ENCODE assay signal across 23 cellular contexts in the genomic region with DNA sequence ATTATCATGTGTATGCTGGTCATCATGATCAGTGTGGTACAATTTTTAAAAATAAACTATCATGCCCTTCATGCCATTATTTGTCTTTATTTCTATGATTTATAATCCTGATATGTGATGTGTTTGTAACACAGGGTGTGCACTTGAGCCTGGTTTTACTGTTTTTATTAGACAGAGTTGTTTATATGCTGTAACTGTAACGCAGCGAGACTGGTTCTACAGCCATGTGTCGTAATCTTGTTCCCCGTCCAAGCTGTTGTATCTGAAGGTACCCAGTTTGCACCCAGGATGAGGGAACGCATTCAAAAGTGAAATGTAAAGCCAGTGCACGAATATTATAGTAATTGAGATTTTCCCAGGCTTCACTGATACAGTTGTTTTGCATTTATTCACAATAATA. TPM values are rescaled to one million over a fixed set of nuclear protein-coding genes. Genes with fewer than 3 reads are reported as not detected.
DNase-seq lines count a peak whose midpoint lies in the region; ATAC-seq and TF ChIP-seq lines count a peak whose summit lies in the region.
"Had no signal": no experiment of that assay in that cellular context is flagged by ENCODE, and none has a peak within 500 bp of the region (broad histone marks: within the 10 kb centered on the region; RNA-seq: fewer than 3 reads in every experiment).

No MANE protein-coding gene starts in this region.

- DNase-seq in IMR-90, result no peak
- DNase-seq in RWPE1 (ENCODE audit: low spot score), result peak; percentile 48
- DNase-seq in fibroblast of villous mesenchyme (ENCODE audit: low read depth), result peak; percentile 71
- peak; percentile 44 to 63 for DNase-seq in thyroid gland
- no peak for DNase-seq in NCI-H2081 treated with DMSO at 0.1 percent for 48 hours (lab: John Stamatoyannopoulos, UW)
- DNase-seq in tibial artery, result no peak
- no peak for DNase-seq in ACHN
- DNase-seq: BE2C; CD4-positive, CD25-positive, alpha-beta regulatory T cell; EL; GF-D8; GOT3; MG63; NCI-H1048; NCI-H1436; NCI-H1930; NCI-H226; NCI-H510A treated with DMSO at 0.1 percent for 48 hours; NCI-H774; SHP77 had no signal

- no peak overlapping the region for H2BK20ac ChIP-seq in IMR-90 (ENCODE audit: low read depth, low read length)

- peaks cover 31% of the 10 kb centered on the region for H3K9me1 ChIP-seq in IMR-90 (ENCODE audit: insufficient read depth, low read length)

- H4K20me1 ChIP-seq in IMR-90 (ENCODE audit: insufficient read depth, low read length), result peaks cover 77% of the 10 kb centered on the region

- ATAC-seq in IMR-90 (ENCODE audit: low read depth), result no peak
- ATAC-seq: A549, HCT116, SK-N-SH treated with all-trans-retinoic acid at 6 μM for 48 hours had no signal

- H3K4me3 ChIP-seq in IMR-90 (ENCODE audit: insufficient read depth, low read depth, low read length) (no peak overlapping the region), fibroblast of villous mesenchyme (ENCODE audit: low read depth, low read length) (no peak overlapping the region), thyroid gland (replicated peaks in 1 of 3) (no peak overlapping the region), tibial artery (no peak overlapping the region)
- H3K4me3 ChIP-seq: A549, MG63 had no signal

- H4K91ac ChIP-seq in IMR-90 (ENCODE audit: insufficient read depth, low read depth, low read length), result no peak overlapping the region

- H3K27ac ChIP-seq in IMR-90 (ENCODE audit: insufficient read depth, low read length), result no peak overlapping the region
- no peak overlapping the region for H3K27ac ChIP-seq in RWPE1
- H3K27ac ChIP-seq in thyroid gland, result peak overlapping the region in 1 of 3 donors; percentile 47
- no peak overlapping the region for H3K27ac ChIP-seq in tibial artery
- H3K27ac ChIP-seq: A549 had no signal

- TF ChIP-seq POLR2A in IMR-90 (IDR thresholded peaks at IDR 0.05; ENCODE audit: low read depth, low read length) (no peak), thyroid gland (IDR thresholded peaks at IDR 0.05) (no peak)

- H3K27me3 ChIP-seq in IMR-90 (ENCODE audit: control insufficient read depth, insufficient read depth, low read length) (no peaks in the 10 kb centered on the region), thyroid gland (no peaks in the 10 kb centered on the region), tibial artery (no peaks in the 10 kb centered on the region)
- H3K27me3 ChIP-seq: BE2C, MG63 had no signal

- no peak overlapping the region for H3K4me2 ChIP-seq in IMR-90 (ENCODE audit: low read depth, low read length)
- H3K4me2 ChIP-seq: A549 had no signal

- POLR2A ChIA-PET in IMR-90 (lab: Charles Lee; ENCODE audit: unreplicated experiment), result no interaction called here
- POLR2A ChIA-PET in RWPE1 (lab: Yijun Ruan, JAX; ENCODE audit: low non-redundant PET), result no interaction called here

- no peak overlapping the region for H3K23ac ChIP-seq in IMR-90 (ENCODE audit: low read depth, low read length)

- no peak overlapping the region for H2AK9ac ChIP-seq in IMR-90 (replicated peaks; ENCODE audit: low read depth, low read length, poor library complexity)

- no peak overlapping the region for H2BK120ac ChIP-seq in IMR-90 (ENCODE audit: low read depth, low read length)

- intact Hi-C loops in IMR-90 (cut with micrococcal nuclease), result no loop called here
- intact Hi-C loops in thyroid gland (cut with DNase I), result no loop called here
- intact Hi-C loops in tibial artery (cut with DNase I; ENCODE audit: low total_unique reads), result no loop called here

- BruUV-seq in IMR-90 (replicated peaks; lab: Mats Ljungman, UMichigan), result no TSS peak

- dilution Hi-C loops in IMR-90 (cut with HindIII; ENCODE audit: low sequenced_read_pairs, unreplicated experiment), result no loop called here

- no CpG with 5 or more reads among the region's 6 CpGs for WGBS in IMR-90 (ENCODE audit: extremely low coverage in 2 of 2, insufficient read length in 1 of 2), 2 experiments
- WGBS in thyroid gland, 2 donors, result 45% methylated on average over 6 of the region's 6 CpGs

- no peak overlapping the region for H3K9ac ChIP-seq in IMR-90 (ENCODE audit: low read depth, low read length)

- CTCF ChIA-PET in IMR-90 (lab: Yijun Ruan, JAX), result interaction anchor here (1.0 kb wide), 1 partner anchor 52 kb away, joined by 3 read pairs; no protein-coding TSS in a partner anchor
- CTCF ChIA-PET in RWPE1 (lab: Yijun Ruan, JAX), result interaction anchor here (0.7 kb wide), 1 partner anchor 414 kb away, joined by 3 read pairs; no protein-coding TSS in a partner anchor

- H2BK15ac ChIP-seq in IMR-90 (ENCODE audit: low read depth, low read length), result no peak overlapping the region

- H2BK5ac ChIP-seq in IMR-90 (ENCODE audit: low read depth, low read length, poor library complexity, severe bottlenecking), result no peak overlapping the region

- TF ChIP-seq CTCF in IMR-90 (conservative IDR thresholded peaks at IDR 0.05; ENCODE audit: low read depth, low read length) (no peak), RWPE1 (conservative IDR thresholded peaks at IDR 0.05; ENCODE audit: low read depth) (no peak), fibroblast of villous mesenchyme (IDR thresholded peaks at IDR 0.05; ENCODE audit: insufficient read depth, low read depth, low read length) (no peak), thyroid gland (IDR thresholded peaks at IDR 0.05) (no peak), tibial artery (IDR thresholded peaks at IDR 0.05) (no peak)

- H3K9me3 ChIP-seq in IMR-90 (ENCODE audit: control insufficient read depth, insufficient read depth, low read length) (no peaks in the 10 kb centered on the region), thyroid gland (no peaks in the 10 kb centered on the region), tibial artery (no peaks in the 10 kb centered on the region)
- H3K9me3 ChIP-seq: A549, BE2C, MG63 had no signal

- H3K4me1 ChIP-seq in IMR-90 (ENCODE audit: control insufficient read depth, insufficient read depth, low read length) (peaks cover 13% of the 10 kb centered on the region), thyroid gland (peaks cover 38 to 52% of the 10 kb centered on the region in 2 donors), tibial artery (peaks cover 0 to 88% (median 33%) of the 10 kb centered on the region in 4 donors)
- H3K4me1 ChIP-seq: A549 had no signal

- no peak overlapping the region for H3K14ac ChIP-seq in IMR-90 (replicated peaks; ENCODE audit: low read depth, low read length)

- H3K4ac ChIP-seq in IMR-90 (ENCODE audit: low read depth, low read length), result no peak overlapping the region

- no peak overlapping the region for H2AK5ac ChIP-seq in IMR-90 (ENCODE audit: low read depth, low read length)

- peaks cover 35 to 77% of the 10 kb centered on the region in 2 experiments for H3K79me1 ChIP-seq in IMR-90 (ENCODE audit: low read depth in 1 of 2, low read length in 2 of 2)

- H3K36me3 ChIP-seq in IMR-90 (ENCODE audit: control insufficient read depth, insufficient read depth, low read length), result peaks cover 25% of the 10 kb centered on the region
- H3K36me3 ChIP-seq in thyroid gland, result no peaks in the 10 kb centered on the region
- peaks cover 0 to 8% (median 5%) of the 10 kb centered on the region in 3 donors for H3K36me3 ChIP-seq in tibial artery
- H3K36me3 ChIP-seq: BE2C had no signal

- TF ChIP-seq RAD21 in IMR-90 (IDR thresholded peaks at IDR 0.05; ENCODE audit: low read length), result no peak

- H3K18ac ChIP-seq in IMR-90 (ENCODE audit: low read depth, low read length), result no peak overlapping the region

- H3K56ac ChIP-seq in IMR-90 (ENCODE audit: extremely low read depth, insufficient read depth, low read length), result no peak overlapping the region

- H4K5ac ChIP-seq in IMR-90 (ENCODE audit: low read depth, low read length), result no peak overlapping the region

- in situ Hi-C loops in IMR-90 (cut with MboI; ENCODE audit: low sequenced_read_pairs), result no loop called here
- in situ Hi-C loops in ACHN (cut with HindIII; ENCODE audit: low pct_ligation_motif_present, low pct_unique_long_range_greater_than_20kb, low sequenced_read_pairs), result no loop called here

- no peak overlapping the region for H2AFZ ChIP-seq in IMR-90 (replicated peaks; ENCODE audit: low read length, poor library complexity)

- H4K8ac ChIP-seq in IMR-90 (ENCODE audit: low read depth in 2 of 2, low read length in 2 of 2), result no peak overlapping the region

TF ChIP-seq in IMR-90, 13 proteins besides CTCF, POLR2A, EP300 and RAD21:
- TF ChIP-seq MAZ (IDR thresholded peaks at IDR 0.05; ENCODE audit: borderline replicate concordance, low read depth, low read length), result no peak
- TF ChIP-seq CEBPB (IDR thresholded peaks at IDR 0.05; ENCODE audit: low read depth, low read length), result peak; percentile 9; the same call in 1 of the 2 replicates
TF ChIP-seq in IMR-90: peak in this region for 1.

RNA-seq across cellular contexts. Expression of a gene that starts 28.2 kb away (rescaled TPM):
- 50.0 and 67.8 TPM in 2 replicates for total RNA-seq in IMR-90 (2012; rRNA removed)
- polyA plus RNA-seq in IMR-90 (2012; rRNA removed), result 31.2 and 40.1 TPM in 2 replicates
- polyA plus RNA-seq in IMR-90 (2012; cell fraction: cytosol; rRNA removed), result 33.9 and 66.4 TPM in 2 replicates
- polyA plus RNA-seq in IMR-90 (2012; cell fraction: nucleus; rRNA removed; ENCODE audit: low replicate concordance), result 17.8 and 42.7 TPM in 2 replicates
- total RNA-seq in fibroblast of villous mesenchyme, result 51.0 and 51.2 TPM in 2 replicates
- 10 to 100 TPM; 50.4 to 89.4 (median 72.8) TPM for total RNA-seq in thyroid gland

Comparison
In these comparisons a context has a peak if more than half of its experiments do, and no peak if none do; other contexts are left out.
1. DNase-seq: peak in RWPE1 (single experiment), fibroblast of villous mesenchyme (single experiment) and thyroid gland (2 of 2); none in IMR-90 (single experiment), NCI-H2081 treated with DMSO at 0.1 percent for 48 hours (single experiment), tibial artery (0 of 2) and ACHN (single experiment).